In the genomic region with DNA sequence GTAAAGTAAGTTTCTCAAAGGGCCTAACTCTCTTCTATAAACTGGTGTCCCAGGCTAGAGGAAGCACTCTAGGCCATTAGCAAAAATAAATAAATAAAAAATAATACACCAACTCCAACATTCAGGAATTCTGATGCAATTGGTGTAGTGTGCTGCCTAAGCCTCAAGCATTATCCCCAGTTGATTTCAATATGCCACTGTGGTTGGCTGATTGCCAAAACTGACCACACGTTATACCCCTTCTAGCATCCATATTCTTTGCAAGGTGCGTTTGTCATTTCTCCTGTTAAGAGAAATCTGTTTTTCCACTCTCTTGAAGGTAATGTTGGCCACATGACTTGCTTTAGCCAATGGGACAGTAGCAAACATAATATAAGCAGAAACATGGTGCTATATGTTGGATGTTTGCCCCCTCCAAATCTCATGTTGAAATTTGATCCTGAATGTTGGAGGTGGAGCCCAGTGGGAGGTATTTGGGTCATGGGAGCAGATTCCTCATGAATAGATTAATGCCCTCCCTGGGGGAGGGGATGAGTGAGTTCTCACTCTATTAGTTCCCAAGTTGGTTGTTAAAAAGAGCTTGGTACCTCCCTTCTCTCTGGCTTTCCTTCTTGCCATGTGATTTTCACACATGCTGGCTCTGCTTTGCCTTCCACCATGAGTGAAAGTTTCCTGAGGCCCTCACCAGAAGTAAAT, we compare ENCODE assay signal across 1 cellular context.
TF ChIP-seq lines count a peak whose summit lies in the region.

No MANE protein-coding gene starts in this region.

TF ChIP-seq in SK-N-SH, 30 proteins besides CTCF, POLR2A, EP300 and RAD21:
- TF ChIP-seq POLR2AphosphoS5 (IDR thresholded peaks at IDR 0.05; ENCODE audit: low read depth, low read length) (no peak), FOXJ3 (CRISPR knock-in tag; IDR thresholded peaks at IDR 0.05) (no peak), TEAD4 (IDR thresholded peaks at IDR 0.05; ENCODE audit: borderline replicate concordance, insufficient read depth) (no peak), MEF2A (IDR thresholded peaks at IDR 0.05; ENCODE audit: borderline replicate concordance, low read depth) (no peak), TCF12 (IDR thresholded peaks at IDR 0.05) (no peak), GABPA (IDR thresholded peaks at IDR 0.05; ENCODE audit: low read depth) (no peak), YY1 (IDR thresholded peaks at IDR 0.05; ENCODE audit: low read depth) (no peak), EZH2phosphoT487 (IDR thresholded peaks at IDR 0.05; ENCODE audit: borderline replicate concordance, low read depth) (no peak), TAF1 (IDR thresholded peaks at IDR 0.05; ENCODE audit: borderline replicate concordance, low read depth, low read length) (no peak), FOSL2 (IDR thresholded peaks at IDR 0.05; ENCODE audit: borderline replicate concordance, low read depth) (no peak), NRF1 (IDR thresholded peaks at IDR 0.05; ENCODE audit: low read depth, low read length) (no peak)
- TF ChIP-seq, protein P1, sequence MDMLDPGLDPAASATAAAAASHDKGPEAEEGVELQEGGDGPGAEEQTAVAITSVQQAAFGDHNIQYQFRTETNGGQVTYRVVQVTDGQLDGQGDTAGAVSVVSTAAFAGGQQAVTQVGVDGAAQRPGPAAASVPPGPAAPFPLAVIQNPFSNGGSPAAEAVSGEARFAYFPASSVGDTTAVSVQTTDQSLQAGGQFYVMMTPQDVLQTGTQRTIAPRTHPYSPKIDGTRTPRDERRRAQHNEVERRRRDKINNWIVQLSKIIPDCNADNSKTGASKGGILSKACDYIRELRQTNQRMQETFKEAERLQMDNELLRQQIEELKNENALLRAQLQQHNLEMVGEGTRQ (IDR thresholded peaks at IDR 0.05; ENCODE audit: borderline replicate concordance, low read depth, low read length) = no peak
- TF ChIP-seq, protein P2, sequence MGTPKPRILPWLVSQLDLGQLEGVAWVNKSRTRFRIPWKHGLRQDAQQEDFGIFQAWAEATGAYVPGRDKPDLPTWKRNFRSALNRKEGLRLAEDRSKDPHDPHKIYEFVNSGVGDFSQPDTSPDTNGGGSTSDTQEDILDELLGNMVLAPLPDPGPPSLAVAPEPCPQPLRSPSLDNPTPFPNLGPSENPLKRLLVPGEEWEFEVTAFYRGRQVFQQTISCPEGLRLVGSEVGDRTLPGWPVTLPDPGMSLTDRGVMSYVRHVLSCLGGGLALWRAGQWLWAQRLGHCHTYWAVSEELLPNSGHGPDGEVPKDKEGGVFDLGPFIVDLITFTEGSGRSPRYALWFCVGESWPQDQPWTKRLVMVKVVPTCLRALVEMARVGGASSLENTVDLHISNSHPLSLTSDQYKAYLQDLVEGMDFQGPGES (IDR thresholded peaks at IDR 0.05; ENCODE audit: low read depth, low read length) = no peak
